ENCODE assay signal across 1 cellular context in the genomic region with DNA sequence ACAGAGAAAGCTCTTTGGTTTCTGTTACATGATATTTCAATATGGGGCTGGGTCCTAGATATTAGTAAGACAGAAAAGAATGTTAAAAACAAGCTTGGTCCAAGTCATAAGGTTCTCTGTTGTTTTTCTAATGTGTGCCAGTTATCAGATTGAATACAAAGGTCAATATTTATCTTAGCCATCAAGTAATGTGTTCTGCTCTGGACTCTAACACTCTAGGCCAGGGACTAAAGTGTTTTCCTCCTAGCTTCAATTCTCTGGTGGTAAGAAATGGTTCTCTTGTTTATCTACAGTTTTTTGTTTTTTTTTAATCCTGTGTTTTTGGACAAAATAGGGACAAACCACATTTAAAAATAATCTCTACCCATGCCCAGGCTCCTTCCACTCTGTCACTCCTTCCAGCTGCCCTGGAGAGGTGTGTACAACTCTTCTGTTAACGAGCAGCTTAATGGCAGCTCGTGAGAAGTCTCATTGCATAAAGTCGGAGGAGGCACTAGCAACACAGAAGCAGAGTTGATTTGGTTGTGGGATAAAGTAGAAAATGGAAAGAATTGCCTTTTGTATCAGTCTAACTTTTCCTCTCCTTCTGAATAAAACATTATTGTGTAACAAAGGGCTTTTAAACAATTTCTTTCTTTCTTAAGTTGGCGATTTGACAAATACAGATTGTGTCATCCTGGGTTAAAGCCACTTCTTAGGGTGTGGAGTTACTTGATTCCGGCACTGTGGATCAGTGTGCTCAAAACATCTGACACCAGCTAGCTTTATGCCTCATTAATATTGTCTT.
TF ChIP-seq lines count a peak whose summit lies in the region.

No MANE protein-coding gene starts in this region.

TF ChIP-seq in IMR-90, 13 proteins besides CTCF, POLR2A, EP300 and RAD21:
- TF ChIP-seq RFX5 (IDR thresholded peaks at IDR 0.05; ENCODE audit: low read depth, low read length), result no peak
- peak; percentile 80 for TF ChIP-seq CEBPB (IDR thresholded peaks at IDR 0.05; ENCODE audit: low read depth, low read length)
TF ChIP-seq in IMR-90: peak in this region for 1.
